ENCODE assay signal across 11 cellular contexts in genomic region chr1:212315184-212315583, GRCh38. TPM values are rescaled to one million over a fixed set of nuclear protein-coding genes. Genes with fewer than 3 reads are reported as not detected.
DNase-seq lines count a peak whose midpoint lies in the region; ATAC-seq and TF ChIP-seq lines count a peak whose summit lies in the region.
"Had no signal": no experiment of that assay in that cellular context is flagged by ENCODE, and none has a peak within 500 bp of the region (broad histone marks: within the 10 kb centered on the region; RNA-seq: fewer than 3 reads in every experiment).

No MANE protein-coding gene starts in this region.

- no peak for TF ChIP-seq CTCF in natural killer cell (IDR thresholded peaks at IDR 0.05)
- no peak for TF ChIP-seq CTCF in neutrophil (IDR thresholded peaks at IDR 0.05)

- peak; percentile 41 to 65 for ATAC-seq in activated CD4-positive, CD25-positive, alpha-beta regulatory T cell treated with anti-CD3 and anti-CD28 coated beads, Interleukin-2, amount 50 U/mL, for 24 hours
- ATAC-seq in natural killer cell: no peak
- ATAC-seq in natural killer cell treated with Interleukin-12 subunit alpha and Interleukin-12 subunit beta and Interleukin-15 and Interleukin-18, amount 100 ng/mL, for 72 hours: no peak
- ATAC-seq in GM21447 (IDR thresholded peaks at IDR 0.05; ENCODE audit: unreplicated experiment): no peak

- H3K27ac ChIP-seq in neutrophil (peak overlapping the region; percentile 56), caudate nucleus (ENCODE audit: low read depth, low read length) (no peak overlapping the region)
- H3K27ac ChIP-seq: BLaER1 treated with 17β-estradiol and CSF1 and Interleukin-3, amounts not matched to agents 10 nM and 100 nM had no signal

- H3K27ac Mint-ChIP-seq in natural killer cell: peak overlapping the region; percentile 80 to 87
- no peak overlapping the region for H3K27ac Mint-ChIP-seq in natural killer cell treated with Interleukin-12 subunit alpha and Interleukin-12 subunit beta and Interleukin-15 and Interleukin-18, amount 100 ng/mL, for 72 hours

- no peak overlapping the region for H3K4me3 ChIP-seq in neutrophil (ENCODE audit: low read depth in 1 of 2, low read length in 1 of 2)
- H3K4me3 ChIP-seq: BLaER1 treated with 17β-estradiol and CSF1 and Interleukin-3, amounts not matched to agents 10 nM and 100 nM had no signal

- no peaks in the 10 kb centered on the region for H3K36me3 Mint-ChIP-seq in natural killer cell
- H3K36me3 Mint-ChIP-seq in natural killer cell treated with Interleukin-12 subunit alpha and Interleukin-12 subunit beta and Interleukin-15 and Interleukin-18, amount 100 ng/mL, for 72 hours: no peaks in the 10 kb centered on the region

- no peaks in the 10 kb centered on the region for H3K9me3 Mint-ChIP-seq in natural killer cell
- H3K9me3 Mint-ChIP-seq in natural killer cell treated with Interleukin-12 subunit alpha and Interleukin-12 subunit beta and Interleukin-15 and Interleukin-18, amount 100 ng/mL, for 72 hours: no peaks in the 10 kb centered on the region

- intact Hi-C loops in natural killer cell (cut with micrococcal nuclease): loop anchor here (2.0 kb wide), 1 partner anchor 252 kb away; no protein-coding TSS in a partner anchor

- H3K9me3 ChIP-seq in neutrophil: no peaks in the 10 kb centered on the region

- H3K4me1 Mint-ChIP-seq in natural killer cell: peaks cover 60 to 62% of the 10 kb centered on the region in 2 donors
- peaks cover 46 to 50% of the 10 kb centered on the region in 2 donors for H3K4me1 Mint-ChIP-seq in natural killer cell treated with Interleukin-12 subunit alpha and Interleukin-12 subunit beta and Interleukin-15 and Interleukin-18, amount 100 ng/mL, for 72 hours (ENCODE audit: low read depth in 2 of 2)

- H3K27me3 ChIP-seq in neutrophil: no peaks in the 10 kb centered on the region
- H3K27me3 ChIP-seq: BLaER1 treated with 17β-estradiol and CSF1 and Interleukin-3, amounts not matched to agents 10 nM and 100 nM had no signal

- DNase-seq in activated CD4-positive, CD25-positive, alpha-beta regulatory T cell (lab: John Stamatoyannopoulos, UW): no peak
- DNase-seq in natural killer cell: no peak
- DNase-seq in natural killer cell treated with Interleukin-12 subunit alpha and Interleukin-12 subunit beta and Interleukin-15 and Interleukin-18, amount 100 ng/mL, for 72 hours (ENCODE audit: low spot score): no peak
- DNase-seq in caudate nucleus (lab: John Stamatoyannopoulos, UW): no peak
- DNase-seq: 8988T, GOT3 had no signal

- H3K4me1 ChIP-seq in neutrophil (ENCODE audit: control insufficient read depth in 1 of 2, insufficient read depth in 1 of 2, low read depth in 1 of 2, low read length in 1 of 2): peaks cover 32 to 49% of the 10 kb centered on the region in 2 experiments

- no peaks in the 10 kb centered on the region for H3K36me3 ChIP-seq in neutrophil

- no peaks in the 10 kb centered on the region for H3K27me3 Mint-ChIP-seq in natural killer cell (ENCODE audit: low read depth in 2 of 2)
- no peaks in the 10 kb centered on the region for H3K27me3 Mint-ChIP-seq in natural killer cell treated with Interleukin-12 subunit alpha and Interleukin-12 subunit beta and Interleukin-15 and Interleukin-18, amount 100 ng/mL, for 72 hours
- H3K27me3 Mint-ChIP-seq: CD4-positive, CD25-positive, alpha-beta regulatory T cell had no signal

- no peak overlapping the region for H3K4me3 Mint-ChIP-seq in natural killer cell
- H3K4me3 Mint-ChIP-seq in natural killer cell treated with Interleukin-12 subunit alpha and Interleukin-12 subunit beta and Interleukin-15 and Interleukin-18, amount 100 ng/mL, for 72 hours: no peak overlapping the region

RNA-seq across cellular contexts. Expression of gene PPP2R5A, which starts 30.0 kb away (rescaled TPM):
- total RNA-seq in natural killer cell: 10 to 100 TPM; 74.0 to 99.8 (median 86.4) TPM
- total RNA-seq in natural killer cell treated with Interleukin-12 subunit alpha and Interleukin-12 subunit beta and Interleukin-15 and Interleukin-18, amount 100 ng/mL, for 72 hours: 10 to 100 TPM; 32.7 to 37.6 TPM

Comparison
In these comparisons a context has a peak if more than half of its experiments do, and no peak if none do; other contexts are left out.
1. H3K27ac Mint-ChIP-seq: peak in natural killer cell (2 of 2); none in natural killer cell treated with Interleukin-12 subunit alpha and Interleukin-12 subunit beta and Interleukin-15 and Interleukin-18, amount 100 ng/mL, for 72 hours (0 of 2).
2. ATAC-seq: peak in activated CD4-positive, CD25-positive, alpha-beta regulatory T cell treated with anti-CD3 and anti-CD28 coated beads, Interleukin-2, amount 50 U/mL, for 24 hours (2 of 2); none in natural killer cell (0 of 3), natural killer cell treated with Interleukin-12 subunit alpha and Interleukin-12 subunit beta and Interleukin-15 and Interleukin-18, amount 100 ng/mL, for 72 hours (0 of 2) and GM21447 (single experiment).